19 cellular contexts compared by ENCODE assay signal in genomic region chr11:112871909-112872511, GRCh38.
DNase-seq lines count a peak whose midpoint lies in the region; TF ChIP-seq lines count a peak whose summit lies in the region.
"Had no signal": no experiment of that assay in that cellular context is flagged by ENCODE, and none has a peak within 500 bp of the region (broad histone marks: within the 10 kb centered on the region; RNA-seq: fewer than 3 reads in every experiment).

No MANE protein-coding gene starts in this region.

- no peak for TF ChIP-seq CTCF in transverse colon (IDR thresholded peaks at IDR 0.05)

- no peak for TF ChIP-seq EP300 in transverse colon (IDR thresholded peaks at IDR 0.05; ENCODE audit: low read depth)

- intact Hi-C loops in head of caudate nucleus (cut with DNase I) (no loop called here), transverse colon (cut with DNase I; ENCODE audit: low total_unique reads) (no loop called here)

- no peaks in the 10 kb centered on the region for H3K27me3 ChIP-seq in transverse colon

- 46 to 50% methylated on average over 2 to 8 of the region's 8 CpGs for WGBS in transverse colon (ENCODE audit: low coverage in 1 of 2), 2 donors

- H3K4me3 ChIP-seq in transverse colon, result no peak overlapping the region
- H3K4me3 ChIP-seq: GM23338 had no signal

- in situ Hi-C loops in transverse colon (cut with MboI; ENCODE audit: low pct_ligation_motif_present in 1 of 4, low pct_unique_long_range_greater_than_20kb in 1 of 4, low sequenced_read_pairs in 3 of 4), result no loop called here

- no peaks in the 10 kb centered on the region for H3K36me3 ChIP-seq in transverse colon

- no peak overlapping the region for H3K27ac ChIP-seq in transverse colon
- H3K27ac ChIP-seq: 22Rv1, HL-60 had no signal

- no peaks in the 10 kb centered on the region for H3K9me3 ChIP-seq in transverse colon
- H3K9me3 ChIP-seq: Caco-2 had no signal

- TF ChIP-seq POLR2A in transverse colon (IDR thresholded peaks at IDR 0.05), result no peak

- no peaks in the 10 kb centered on the region for H3K4me1 ChIP-seq in transverse colon
- H3K4me1 ChIP-seq: Caco-2 had no signal

- peak; percentile 27 for DNase-seq in DMS153 (lab: John Stamatoyannopoulos, UW)
- DNase-seq in DMS153 treated with DMSO at 0.1 percent for 48 hours (lab: John Stamatoyannopoulos, UW; ENCODE audit: unreplicated experiment), result no peak
- peak; percentile 74 for DNase-seq in NCI-H1436 (lab: John Stamatoyannopoulos, UW)
- DNase-seq in NCI-H524 treated with DMSO at 0.1 percent for 48 hours (lab: John Stamatoyannopoulos, UW), result peak; percentile 86
- peak; percentile 49 for DNase-seq in myocyte (ENCODE audit: low read depth)
- no peak for DNase-seq in head of caudate nucleus
- no peak for DNase-seq in transverse colon
- no peak for DNase-seq in amygdala (lab: John Stamatoyannopoulos, UW)
- DNase-seq: Caco-2, DND-41, GDM1, NCI-H1048, NCI-H2227 treated with DMSO at 0.1 percent for 48 hours, NCI-H82, SHP77 treated with DMSO at 0.1 percent for 48 hours, T-helper 2 cell had no signal

Comparison
In these comparisons a context has a peak if more than half of its experiments do, and no peak if none do; other contexts are left out.
1. DNase-seq: peak in DMS153 (single experiment), NCI-H1436 (single experiment), NCI-H524 treated with DMSO at 0.1 percent for 48 hours (single experiment) and myocyte (single experiment); none in DMS153 treated with DMSO at 0.1 percent for 48 hours (single experiment), head of caudate nucleus (0 of 42), transverse colon (single experiment) and amygdala (0 of 56).